Comparison of ENCODE assay signal across 31 cellular contexts in genomic region chr5:156628421-156628820, GRCh38.
"Had no signal": no experiment of that assay in that cellular context is flagged by ENCODE, and none has a peak within 500 bp of the region (broad histone marks: within the 10 kb centered on the region; RNA-seq: fewer than 3 reads in every experiment).

No MANE protein-coding gene starts in this region.

- H3K9me3 ChIP-seq: adrenal gland, ascending aorta, body of pancreas, breast epithelium had no signal

- H3K4me3 ChIP-seq: adrenal gland, ascending aorta, body of pancreas, breast epithelium, cardiac muscle cell had no signal

- DNase-seq: activated effector memory CD4-positive, alpha-beta T cell treated with anti-CD3 and anti-CD28 coated beads, Interleukin-2, amount 50 U/mL, for 16 hours; activated effector memory CD4-positive, alpha-beta T cell treated with Interleukin-2 at 50 U/mL for 16 hours; activated gamma-delta T cell; activated gamma-delta T cell treated with Interleukin-2 at 50 U/mL for 16 hours; activated naive CD4-positive, alpha-beta T cell; activated naive CD4-positive, alpha-beta T cell treated with anti-CD3 and anti-CD28 coated beads for 36 hours; activated naive CD4-positive, alpha-beta T cell treated with anti-CD3 and anti-CD28 coated beads, Interleukin-2, amount 10 ng/mL, durations not matched to agents 7 days and 5 days; activated naive CD4-positive, alpha-beta T cell treated with anti-CD3 and anti-CD28 coated beads, Interleukin-2, amount 50 U/mL, for 16 hours; activated naive CD4-positive, alpha-beta T cell treated with Interleukin-2 at 50 U/mL for 16 hours; activated naive CD8-positive, alpha-beta T cell treated with anti-CD3 and anti-CD28 coated beads for 36 hours; activated naive CD8-positive, alpha-beta T cell treated with anti-CD3 and anti-CD28 coated beads, Interleukin-2, amount 10 ng/mL, durations not matched to agents 7 days and 5 days; activated naive CD8-positive, alpha-beta T cell treated with anti-CD3 and anti-CD28 coated beads, Interleukin-2, amount 50 U/mL, for 24 hours; activated T-cell treated with anti-CD3 and anti-CD28 coated beads, Interleukin-2, amount 50 U/mL, for 24 hours; activated T-cell treated with anti-CD3 and anti-CD28 coated beads, Interleukin-2, amount 50 U/mL, for 4 hours; activated T-cell treated with anti-CD3 and anti-CD28 coated beads, Interleukin-2, amount 50 U/mL, for 48 hours; activated T-cell treated with anti-CD3 and anti-CD28 coated beads, Interleukin-2, amount 50 U/mL, for 72 hours; adrenal gland; amniotic stem cell; amygdala; anterior cingulate cortex; aorta; body of pancreas; brain microvascular endothelial cell; caudate nucleus; central memory CD4-positive, alpha-beta T cell; cerebellar nuclear complex had no signal

- ATAC-seq: activated naive CD4-positive, alpha-beta T cell treated with anti-CD3 and anti-CD28 coated beads, Interleukin-2, amount 50 U/mL, for 72 hours; activated naive CD8-positive, alpha-beta T cell treated with anti-CD3 and anti-CD28 coated beads, Interleukin-2, amount 50 U/mL, for 24 hours; activated T-cell treated with anti-CD3 and anti-CD28 coated beads, Interleukin-2, amount 50 U/mL, for 4 hours; activated T-cell treated with anti-CD3 and anti-CD28 coated beads, Interleukin-2, amount 50 U/mL, for 72 hours; activated T-helper 17 cell treated with anti-CD3 and anti-CD28 coated beads, Interleukin-2, amount 50 U/mL, for 72 hours; body of pancreas had no signal

- H3K27me3 ChIP-seq: adrenal gland, ascending aorta, body of pancreas, brain microvascular endothelial cell, breast epithelium, cardiac muscle cell had no signal

- H3K36me3 ChIP-seq: adrenal gland, ascending aorta, brain microvascular endothelial cell, breast epithelium, cardiac muscle cell had no signal

- H3K4me1 ChIP-seq: adrenal gland, ascending aorta, body of pancreas, breast epithelium had no signal

- H3K27ac ChIP-seq: adrenal gland, ascending aorta, body of pancreas, brain microvascular endothelial cell, breast epithelium, cardiac muscle cell had no signal
